ENCODE assay signal across 8 cellular contexts in the genomic region with DNA sequence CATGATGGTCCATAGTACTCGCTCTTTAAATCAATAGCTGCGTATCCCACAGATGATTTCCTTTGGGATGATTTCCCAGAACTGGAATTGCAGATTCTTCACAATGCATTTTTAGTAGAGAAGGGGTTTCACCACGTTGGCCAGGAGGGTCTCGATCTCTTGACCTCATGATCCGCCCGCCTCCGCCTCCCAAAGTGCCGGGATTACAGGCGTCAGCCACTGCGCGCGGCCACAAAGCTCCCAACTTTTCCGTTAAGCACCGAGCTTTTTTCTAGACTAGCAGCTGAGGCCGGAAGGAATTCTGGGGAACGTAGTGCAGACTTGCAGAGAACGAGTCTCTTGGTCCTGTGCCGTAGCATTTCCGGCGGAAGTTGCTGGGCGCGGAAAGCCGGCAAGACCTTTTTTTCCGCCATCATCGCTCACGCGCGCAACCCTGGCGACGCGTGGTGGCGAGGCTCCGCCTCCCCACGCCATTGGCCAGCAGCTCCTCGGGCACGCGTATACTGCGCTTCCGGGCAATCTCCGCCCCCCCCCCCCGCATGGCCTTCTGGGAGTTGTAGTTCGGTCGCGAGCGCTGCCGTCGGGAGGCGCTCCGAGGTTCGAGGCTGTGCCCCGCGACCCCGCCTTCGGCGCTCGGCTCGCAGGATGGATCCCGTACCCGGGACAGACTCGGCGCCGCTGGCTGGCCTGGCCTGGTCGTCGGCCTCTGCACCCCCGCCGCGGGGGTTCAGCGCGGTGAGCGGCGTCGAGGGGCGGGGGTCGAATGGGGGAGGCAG. TPM values are rescaled to one million over a fixed set of nuclear protein-coding genes. Genes with fewer than 3 reads are reported as not detected.
DNase-seq lines count a peak whose midpoint lies in the region; ATAC-seq and TF ChIP-seq lines count a peak whose summit lies in the region.

TSS of gene MVB12A (plus strand) at position 557 of the 776 bp plus-strand sequence. CDS start at position 646, 89 bp downstream.

- peaks cover 13% of the 10 kb centered on the region for H3K4me1 ChIP-seq in KMS-11 (ENCODE audit: low read depth, poor library complexity, severe bottlenecking)
- H3K4me1 ChIP-seq in Peyer's patch = peaks cover 0 to 13% (median 1%) of the 10 kb centered on the region in 4 donors
- H3K4me1 ChIP-seq in esophagus (ENCODE audit: control insufficient read depth in 2 of 2, insufficient read depth in 2 of 2, low read length in 1 of 2) = peaks cover 0 to 2% of the 10 kb centered on the region in 2 donors
- peaks cover 11% of the 10 kb centered on the region for H3K4me1 ChIP-seq in mucosa of stomach (ENCODE audit: control insufficient read depth, insufficient read depth, low read length)

- H3K27me3 ChIP-seq in KMS-11 (ENCODE audit: insufficient read depth, low read depth) (no peaks in the 10 kb centered on the region), Peyer's patch (no peaks in the 10 kb centered on the region), esophagus (ENCODE audit: control insufficient read depth in 1 of 2, insufficient read depth in 2 of 2, low read length in 2 of 2) (no peaks in the 10 kb centered on the region), mucosa of stomach (ENCODE audit: control insufficient read depth, insufficient read depth, low read length) (no peaks in the 10 kb centered on the region)

- TF ChIP-seq POLR2A in Peyer's patch (IDR thresholded peaks at IDR 0.05) = peak; percentile 9 to 31

- H3K36me3 ChIP-seq in KMS-11 (ENCODE audit: insufficient read depth) = no peaks in the 10 kb centered on the region
- H3K36me3 ChIP-seq in Peyer's patch = peaks cover 0 to 7% (median 0%) of the 10 kb centered on the region in 3 donors
- peaks cover 0 to 8% of the 10 kb centered on the region in 2 donors for H3K36me3 ChIP-seq in esophagus (ENCODE audit: control insufficient read depth in 2 of 2, insufficient read depth in 2 of 2, low read length in 1 of 2)
- no peaks in the 10 kb centered on the region for H3K36me3 ChIP-seq in mucosa of stomach (ENCODE audit: control insufficient read depth, insufficient read depth, low read length)

- no peaks in the 10 kb centered on the region for H3K79me2 ChIP-seq in KMS-11 (ENCODE audit: insufficient read depth, low read depth)

- 1% methylated on average over 72 to 74 of the region's 74 CpGs for WGBS in esophagus, 2 donors

- TF ChIP-seq CTCF in KMS-11 (conservative IDR thresholded peaks at IDR 0.05; ENCODE audit: low read depth, low read length) (no peak), Peyer's patch (IDR thresholded peaks at IDR 0.05) (no peak)

- peak within 1 kb of the TSS; percentile 78 for H3K4me2 ChIP-seq in KMS-11

- H3K9ac ChIP-seq in KMS-11 (peak within 1 kb of the TSS; percentile 53; the same call in 1 of the 2 replicates), mucosa of stomach (ENCODE audit: low read length) (peak within 1 kb of the TSS; percentile 84)

- H4K20me1 ChIP-seq in KMS-11 (ENCODE audit: insufficient read depth) = no peaks in the 10 kb centered on the region

- peak within 1 kb of the TSS; percentile 24; the same call in 1 of the 2 replicates for H3K27ac ChIP-seq in KMS-11
- peak within 1 kb of the TSS; percentile 56 to 81 (median 76) for H3K27ac ChIP-seq in Peyer's patch
- peak within 1 kb of the TSS; percentile 71 to 81 for H3K27ac ChIP-seq in esophagus (ENCODE audit: low read depth in 2 of 2, low read length in 1 of 2)

- H3K4me3 ChIP-seq in KMS-11 (IDR thresholded peaks at IDR 0.05; ENCODE audit: insufficient read depth, low read depth, low read length) (no peak within 1 kb of the TSS), Peyer's patch (peak within 1 kb of the TSS; percentile 76 to 87 (median 84)), esophagus (ENCODE audit: low read depth in 1 of 2, low read length in 2 of 2) (peak within 1 kb of the TSS; percentile 67 to 68), mucosa of stomach (ENCODE audit: low read length) (peak within 1 kb of the TSS; percentile 90)

- no peaks in the 10 kb centered on the region for H3K9me3 ChIP-seq in Peyer's patch
- H3K9me3 ChIP-seq in esophagus (ENCODE audit: control insufficient read depth in 2 of 2, insufficient read depth in 1 of 2, low read depth in 1 of 2, low read length in 1 of 2) = no peaks in the 10 kb centered on the region
- no peaks in the 10 kb centered on the region for H3K9me3 ChIP-seq in mucosa of stomach (ENCODE audit: control insufficient read depth, low read length)

- peak; percentile 82 for ATAC-seq in GM21723 (IDR thresholded peaks at IDR 0.05; ENCODE audit: unreplicated experiment)

- H2AFZ ChIP-seq in KMS-11 (ENCODE audit: low read depth) = peak within 1 kb of the TSS; percentile 86

- peak; percentile 99 for DNase-seq in DMS114 treated with DMSO at 0.1 percent for 48 hours (lab: John Stamatoyannopoulos, UW; ENCODE audit: unreplicated experiment)
- DNase-seq in Peyer's patch = peak; percentile 95 to 98 (median 98)
- peak; percentile 93 to 96 for DNase-seq in activated T-cell treated with anti-CD3 and anti-CD28 coated beads, Interleukin-2, amount 50 U/mL, for 48 hours
- peak; percentile 88 to 90 for DNase-seq in stimulated activated CD8-positive, alpha-beta memory T cell treated with anti-CD3 and anti-CD28 coated beads, Interleukin-7, amount 100 ng/mL, for 1 hour (ENCODE audit: low read depth in 2 of 2)

RNA-seq across cellular contexts. Expression of gene MVB12A, which starts in this region (rescaled TPM):
- 10 to 100 TPM; 52.2 to 68.0 (median 64.1) TPM for total RNA-seq in Peyer's patch
- polyA plus RNA-seq in esophagus = 10 to 100 TPM; 64.2 to 66.8 TPM

Comparison
In these comparisons a context has a peak if more than half of its experiments do, and no peak if none do; other contexts are left out.
1. H3K27ac ChIP-seq: peak in every context shown above with its lines; median percentile 76 in Peyer's patch; 76 in esophagus; 24 in KMS-11.